Comparison of ENCODE assay signal across 14 cellular contexts in the genomic region with DNA sequence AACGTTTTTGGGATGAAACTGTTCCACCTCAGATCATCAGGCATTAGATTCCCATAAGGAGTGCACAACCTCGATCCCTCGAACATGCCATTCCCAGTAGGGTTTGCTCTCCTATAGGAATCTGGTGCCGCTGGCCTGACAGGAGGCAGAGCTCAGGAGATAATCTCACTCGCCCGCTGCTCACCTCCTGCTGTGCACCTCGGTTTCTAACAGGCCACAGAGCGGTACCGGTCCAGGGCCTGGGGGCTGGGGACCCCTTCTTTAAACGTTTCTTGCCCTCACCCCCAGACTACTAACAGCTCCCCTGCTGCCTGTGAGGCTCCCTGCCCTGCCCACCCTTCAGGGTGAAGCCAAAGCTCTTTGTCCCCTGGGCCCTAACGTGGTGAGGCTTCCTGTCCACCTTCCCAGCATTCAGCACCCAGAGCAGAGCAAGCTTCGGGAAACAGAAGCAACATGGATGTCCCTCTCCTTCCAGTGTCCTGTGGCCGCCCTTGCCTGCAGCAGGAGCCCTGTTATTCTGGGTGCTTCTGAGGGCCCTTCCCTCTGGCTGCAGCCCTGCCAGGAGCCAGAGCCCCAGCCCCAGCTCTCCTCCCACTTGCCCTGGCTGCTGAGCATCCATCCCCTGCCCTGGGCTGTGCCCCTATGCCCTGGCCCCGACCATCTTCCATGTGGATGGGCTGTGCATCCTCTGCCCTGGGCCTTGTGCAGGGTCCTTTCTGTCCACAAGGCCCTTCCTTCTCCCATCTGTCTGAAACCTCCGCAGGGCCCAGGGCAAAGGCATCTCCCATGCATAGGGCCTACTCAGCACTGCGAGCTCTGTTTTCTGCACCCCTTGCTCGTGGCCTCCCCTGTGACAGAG.
"Had no signal": no experiment of that assay in that cellular context is flagged by ENCODE, and none has a peak within 500 bp of the region (broad histone marks: within the 10 kb centered on the region; RNA-seq: fewer than 3 reads in every experiment).

No MANE protein-coding gene starts in this region.

- H3K27ac Mint-ChIP-seq: activated naive CD8-positive, alpha-beta T cell treated with anti-CD3 and anti-CD28 coated beads, Interleukin-2, amount 10 ng/mL, durations not matched to agents 7 days and 5 days; activated T-cell treated with anti-CD3 and anti-CD28 coated beads, Interleukin-2, amount 50 U/mL, for 72 hours; mesothelial cell of epicardium; progenitor cell of endocrine pancreas had no signal

- H3K27ac ChIP-seq: gastrocnemius medialis, neutrophil had no signal

- H3K9me3 Mint-ChIP-seq: activated naive CD8-positive, alpha-beta T cell treated with anti-CD3 and anti-CD28 coated beads, Interleukin-2, amount 10 ng/mL, durations not matched to agents 7 days and 5 days; activated T-cell treated with anti-CD3 and anti-CD28 coated beads, Interleukin-2, amount 50 U/mL, for 72 hours; mesothelial cell of epicardium had no signal

- H3K4me1 ChIP-seq: gastrocnemius medialis had no signal

- H3K36me3 ChIP-seq: gastrocnemius medialis, neutrophil had no signal

- DNase-seq: activated CD4-positive, alpha-beta T cell treated with anti-CD3 and anti-CD28 coated beads, Interleukin-2, amount 50 U/mL, for 4 hours; activated naive CD8-positive, alpha-beta T cell treated with anti-CD3 and anti-CD28 coated beads, Interleukin-2, amount 10 ng/mL, durations not matched to agents 7 days and 5 days; activated T-cell treated with anti-CD3 and anti-CD28 coated beads, Interleukin-2, amount 50 U/mL, for 72 hours; anterior cingulate cortex; cerebellar nuclear complex; gastrocnemius medialis; left ventricle myocardium superior; stimulated activated naive CD4-positive, alpha-beta T cell treated with Interleukin-2 at 50 U/mL for 16 hours; T-helper 2 cell had no signal

- H3K27me3 ChIP-seq: gastrocnemius medialis, neutrophil had no signal

- H3K9me3 ChIP-seq: gastrocnemius medialis, neutrophil had no signal

- H3K4me3 ChIP-seq: gastrocnemius medialis, smooth muscle cell had no signal

- H3K36me3 Mint-ChIP-seq: activated naive CD8-positive, alpha-beta T cell treated with anti-CD3 and anti-CD28 coated beads, Interleukin-2, amount 10 ng/mL, durations not matched to agents 7 days and 5 days; mesothelial cell of epicardium had no signal

- H3K4me3 Mint-ChIP-seq: activated naive CD8-positive, alpha-beta T cell treated with anti-CD3 and anti-CD28 coated beads, Interleukin-2, amount 10 ng/mL, durations not matched to agents 7 days and 5 days; activated T-cell treated with anti-CD3 and anti-CD28 coated beads, Interleukin-2, amount 50 U/mL, for 72 hours; mesothelial cell of epicardium had no signal

- H3K4me1 Mint-ChIP-seq: activated naive CD8-positive, alpha-beta T cell treated with anti-CD3 and anti-CD28 coated beads, Interleukin-2, amount 10 ng/mL, durations not matched to agents 7 days and 5 days had no signal

- ATAC-seq: gastrocnemius medialis, left ventricle myocardium superior, right cardiac atrium had no signal
